In the genomic region with DNA sequence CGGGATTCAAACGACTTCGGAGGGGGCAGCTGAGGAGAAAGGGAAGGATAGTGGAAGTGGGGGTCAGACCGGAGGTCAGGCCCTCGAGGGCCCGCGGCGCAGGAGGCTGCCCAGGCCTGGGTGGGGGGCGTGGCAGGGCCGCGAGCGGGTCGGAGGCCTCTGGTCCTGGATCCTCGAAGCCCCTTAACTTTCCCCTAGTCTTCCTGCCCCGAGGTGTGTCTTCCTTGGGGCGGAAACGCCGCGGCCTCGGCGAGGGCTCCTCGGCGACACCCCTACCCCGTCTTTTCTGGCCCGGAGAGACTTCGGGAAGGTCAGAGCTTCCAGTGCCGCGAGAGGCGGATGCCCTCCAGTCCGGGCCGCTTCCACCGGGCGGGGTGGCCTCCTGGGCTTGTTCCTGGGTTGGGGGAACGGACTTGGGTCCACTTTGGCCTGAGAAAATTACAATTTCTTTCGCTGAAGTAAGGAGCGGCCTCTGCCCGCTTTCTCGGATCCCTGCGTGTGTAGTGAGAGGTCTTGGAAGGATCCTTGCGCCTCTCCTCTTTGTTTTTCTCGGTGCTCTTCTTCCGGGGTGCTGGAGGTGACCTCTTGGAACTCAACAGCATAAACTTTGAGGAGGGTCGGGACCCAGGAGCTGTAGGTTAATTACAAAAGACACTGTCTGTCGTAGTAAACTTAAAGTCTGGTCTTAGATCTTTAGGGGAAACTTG, we compare ENCODE assay signal across 8 cellular contexts. TPM values are rescaled to one million over a fixed set of nuclear protein-coding genes. Genes with fewer than 3 reads are reported as not detected.
DNase-seq lines count a peak whose midpoint lies in the region; ATAC-seq and TF ChIP-seq lines count a peak whose summit lies in the region.

No MANE protein-coding gene starts in this region.

- H3K27ac Mint-ChIP-seq in WTC11 = peak overlapping the region; percentile 97

- H3K4me1 ChIP-seq in DOHH2 (ENCODE audit: control insufficient read depth, low read length) (peaks cover 53% of the 10 kb centered on the region), mucosa of stomach (ENCODE audit: control insufficient read depth, insufficient read depth, low read length) (peaks cover 10% of the 10 kb centered on the region), vagina (peaks cover 50% of the 10 kb centered on the region)

- H3K4me3 ChIP-seq in DOHH2 (ENCODE audit: low read length) = peak overlapping the region; percentile 98
- H3K4me3 ChIP-seq in epithelial cell of proximal tubule (ENCODE audit: low read depth, low read length) = peak overlapping the region; percentile 82
- peak overlapping the region; percentile 93 for H3K4me3 ChIP-seq in mucosa of stomach (ENCODE audit: low read length)
- peak overlapping the region; percentile 61 to 75 for H3K4me3 ChIP-seq in vagina

- peaks cover 27% of the 10 kb centered on the region for H3K4me1 Mint-ChIP-seq in WTC11

- peak; percentile 38 for DNase-seq in WTC11 (ENCODE audit: low spot score)
- no peak for DNase-seq in epithelial cell of proximal tubule (ENCODE audit: low read depth)
- peak in 1 of 2 donors; percentile 86 for DNase-seq in vagina (ENCODE audit: extremely low spot score in 2 of 2)
- no peak for DNase-seq in NCI-H1105 treated with DMSO at 0.1 percent for 48 hours (lab: John Stamatoyannopoulos, UW)

- H3K27me3 Mint-ChIP-seq in WTC11 (ENCODE audit: low read depth) = no peaks in the 10 kb centered on the region

- peaks cover 8% of the 10 kb centered on the region; the same call in 1 of the 2 replicates for H3K36me3 Mint-ChIP-seq in WTC11

- H3K9me3 ChIP-seq in DOHH2 (ENCODE audit: control insufficient read depth, insufficient read depth, low read length) (no peaks in the 10 kb centered on the region), mucosa of stomach (ENCODE audit: control insufficient read depth, low read length) (no peaks in the 10 kb centered on the region), vagina (no peaks in the 10 kb centered on the region)

- no peaks in the 10 kb centered on the region for H3K9me3 Mint-ChIP-seq in WTC11

- CTCF ChIA-PET in WTC11 (lab: Charles Lee) = interaction anchor here (1.2 to 3.6 kb wide), 3 partner anchors 12 to 66 kb away, joined by 5 to 27 read pairs (median 11); a partner anchor contains a TSS

- peak overlapping the region; percentile 98 for H3K4me3 Mint-ChIP-seq in WTC11

- no peaks in the 10 kb centered on the region for H3K27me3 ChIP-seq in DOHH2 (ENCODE audit: control insufficient read depth, low read length)
- H3K27me3 ChIP-seq in mucosa of stomach (ENCODE audit: control insufficient read depth, insufficient read depth, low read length) = no peaks in the 10 kb centered on the region
- no peaks in the 10 kb centered on the region for H3K27me3 ChIP-seq in vagina

- peaks cover 7% of the 10 kb centered on the region; the same call in 1 of the 2 replicates for H3F3A ChIP-seq in DOHH2 (ENCODE audit: control insufficient read depth, insufficient read depth)

- peak overlapping the region; percentile 83 for H3K4me2 ChIP-seq in DOHH2 (ENCODE audit: low read length)

- ATAC-seq in GM19467 (IDR thresholded peaks at IDR 0.05; ENCODE audit: unreplicated experiment) = peak; percentile 22
- peak; percentile 14 for ATAC-seq in HG03521 (IDR thresholded peaks at IDR 0.05; ENCODE audit: unreplicated experiment)
- peak; percentile 5 for ATAC-seq in WTC11

- TF ChIP-seq POLR2A in vagina (IDR thresholded peaks at IDR 0.05) = no peak

- H3K9me2 ChIP-seq in DOHH2 (replicated peaks; ENCODE audit: control insufficient read depth, low read length) = no peaks in the 10 kb centered on the region

- H3K27ac ChIP-seq in DOHH2 (ENCODE audit: low read depth, low read length) (peak overlapping the region; percentile 80), vagina (peak overlapping the region; percentile 99)

- peaks cover 5% of the 10 kb centered on the region for H4K20me1 ChIP-seq in DOHH2 (ENCODE audit: control insufficient read depth, insufficient read depth, low read depth, low read length)

- H3K9ac ChIP-seq in mucosa of stomach (ENCODE audit: low read length) = peak overlapping the region; percentile 100

- POLR2A ChIA-PET in WTC11 (lab: Charles Lee) = interaction anchor here (0.6 to 2.4 kb wide), 6 partner anchors 11 to 1778 kb away, joined by 3 to 17 read pairs (median 4); a partner anchor contains a TSS

- peaks cover 67% of the 10 kb centered on the region for H3K79me2 ChIP-seq in DOHH2 (ENCODE audit: control insufficient read depth, low read length)

- intact Hi-C loops in vagina (cut with DNase I) = no loop called here

- TF ChIP-seq CTCF in DOHH2 (IDR thresholded peaks at IDR 0.05; ENCODE audit: low read depth, low read length, poor library complexity, severe bottlenecking) (no peak), WTC11 (IDR thresholded peaks at IDR 0.05) (no peak), epithelial cell of proximal tubule (conservative IDR thresholded peaks at IDR 0.05; ENCODE audit: low read depth, low read length) (no peak), vagina (IDR thresholded peaks at IDR 0.05) (no peak)

- H3K36me3 ChIP-seq in DOHH2 (ENCODE audit: control insufficient read depth, low read length) (peaks cover 26% of the 10 kb centered on the region), mucosa of stomach (ENCODE audit: control insufficient read depth, insufficient read depth, low read length) (no peaks in the 10 kb centered on the region), vagina (no peaks in the 10 kb centered on the region)

TF ChIP-seq in WTC11, 78 proteins besides CTCF, POLR2A, EP300 and RAD21:
- TF ChIP-seq, protein P1, sequence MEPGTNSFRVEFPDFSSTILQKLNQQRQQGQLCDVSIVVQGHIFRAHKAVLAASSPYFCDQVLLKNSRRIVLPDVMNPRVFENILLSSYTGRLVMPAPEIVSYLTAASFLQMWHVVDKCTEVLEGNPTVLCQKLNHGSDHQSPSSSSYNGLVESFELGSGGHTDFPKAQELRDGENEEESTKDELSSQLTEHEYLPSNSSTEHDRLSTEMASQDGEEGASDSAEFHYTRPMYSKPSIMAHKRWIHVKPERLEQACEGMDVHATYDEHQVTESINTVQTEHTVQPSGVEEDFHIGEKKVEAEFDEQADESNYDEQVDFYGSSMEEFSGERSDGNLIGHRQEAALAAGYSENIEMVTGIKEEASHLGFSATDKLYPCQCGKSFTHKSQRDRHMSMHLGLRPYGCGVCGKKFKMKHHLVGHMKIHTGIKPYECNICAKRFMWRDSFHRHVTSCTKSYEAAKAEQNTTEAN (CRISPR knock-in tag; IDR thresholded peaks at IDR 0.05) = no peak
- TF ChIP-seq, protein P2, sequence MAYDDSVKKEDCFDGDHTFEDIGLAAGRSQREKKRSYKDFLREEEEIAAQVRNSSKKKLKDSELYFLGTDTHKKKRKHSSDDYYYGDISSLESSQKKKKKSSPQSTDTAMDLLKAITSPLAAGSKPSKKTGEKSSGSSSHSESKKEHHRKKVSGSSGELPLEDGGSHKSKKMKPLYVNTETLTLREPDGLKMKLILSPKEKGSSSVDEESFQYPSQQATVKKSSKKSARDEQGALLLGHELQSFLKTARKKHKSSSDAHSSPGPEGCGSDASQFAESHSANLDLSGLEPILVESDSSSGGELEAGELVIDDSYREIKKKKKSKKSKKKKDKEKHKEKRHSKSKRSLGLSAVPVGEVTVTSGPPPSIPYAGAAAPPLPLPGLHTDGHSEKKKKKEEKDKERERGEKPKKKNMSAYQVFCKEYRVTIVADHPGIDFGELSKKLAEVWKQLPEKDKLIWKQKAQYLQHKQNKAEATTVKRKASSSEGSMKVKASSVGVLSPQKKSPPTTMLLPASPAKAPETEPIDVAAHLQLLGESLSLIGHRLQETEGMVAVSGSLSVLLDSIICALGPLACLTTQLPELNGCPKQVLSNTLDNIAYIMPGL (CRISPR knock-in tag; IDR thresholded peaks at IDR 0.05) = peak; percentile 23; the same call in 1 of the 2 replicates
- TF ChIP-seq JAZF1 (CRISPR knock-in tag; IDR thresholded peaks at IDR 0.05) (no peak), ZNF121 (CRISPR knock-in tag; IDR thresholded peaks at IDR 0.05) (no peak), RORB (CRISPR knock-in tag; IDR thresholded peaks at IDR 0.05) (no peak), NR3C1 (CRISPR knock-in tag; conservative IDR thresholded peaks at IDR 0.05; ENCODE audit: low read depth) (no peak), ESRRA (CRISPR knock-in tag; IDR thresholded peaks at IDR 0.05; ENCODE audit: borderline replicate concordance) (no peak), SMAD3 (CRISPR knock-in tag; IDR thresholded peaks at IDR 0.05; ENCODE audit: borderline replicate concordance) (0 out of 2 replicates have a peak, but pooled peaks have one; percentile 5)
- TF ChIP-seq, protein P3, sequence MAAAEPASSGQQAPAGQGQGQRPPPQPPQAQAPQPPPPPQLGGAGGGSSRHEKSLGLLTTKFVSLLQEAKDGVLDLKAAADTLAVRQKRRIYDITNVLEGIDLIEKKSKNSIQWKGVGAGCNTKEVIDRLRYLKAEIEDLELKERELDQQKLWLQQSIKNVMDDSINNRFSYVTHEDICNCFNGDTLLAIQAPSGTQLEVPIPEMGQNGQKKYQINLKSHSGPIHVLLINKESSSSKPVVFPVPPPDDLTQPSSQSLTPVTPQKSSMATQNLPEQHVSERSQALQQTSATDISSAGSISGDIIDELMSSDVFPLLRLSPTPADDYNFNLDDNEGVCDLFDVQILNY (CRISPR knock-in tag; IDR thresholded peaks at IDR 0.05) = no peak

RNA-seq across cellular contexts. Expression of a gene that starts 0.5 kb away (rescaled TPM):
- total RNA-seq in WTC11 (2021) (255 to 272 TPM (median 268 TPM) in 3 replicates), epithelial cell of proximal tubule (145 and 211 TPM in 2 replicates), vagina (159 TPM)

RNA-seq across cellular contexts. Expression of a gene that starts 11.8 kb away (rescaled TPM):
- total RNA-seq in WTC11 (2021) (14.1 to 16.2 TPM (median 15.4 TPM) in 3 replicates), epithelial cell of proximal tubule (6.4 and 17.6 TPM in 2 replicates), vagina (8.8 TPM)

RNA-seq across cellular contexts. Expression of a gene that starts 50.1 kb away (rescaled TPM):
- total RNA-seq in WTC11 (2021) (21.5 to 23.2 TPM (median 23.0 TPM) in 3 replicates), epithelial cell of proximal tubule (9.5 and 12.2 TPM in 2 replicates), vagina (15.0 TPM)
